In genomic region chrX:45801554-45801953, GRCh38 we compare ENCODE assay signal across 8 cellular contexts.
DNase-seq lines count a peak whose midpoint lies in the region; ATAC-seq and TF ChIP-seq lines count a peak whose summit lies in the region.

No MANE protein-coding gene starts in this region.

- CTCF ChIA-PET in CD8-positive, alpha-beta memory T cell (lab: Charles Lee), result interaction anchor here (0.6 to 3.1 kb wide), 16 partner anchors 8 to 1558 kb away, joined by 3 to 28 read pairs (median 3); no protein-coding TSS in a partner anchor

- no peak overlapping the region for H3K4me3 ChIP-seq in CD8-positive, alpha-beta memory T cell (ENCODE audit: low read length)
- H3K4me3 ChIP-seq in prostate gland, result no peak overlapping the region
- no peak overlapping the region for H3K4me3 ChIP-seq in aorta (ENCODE audit: low read length in 2 of 2)

- DNase-seq in CD8-positive, alpha-beta memory T cell, result peak in 2 of 5 donors; percentile 20 to 28
- peak; percentile 46 for DNase-seq in NCI-H748 treated with DMSO at 0.1 percent for 48 hours (lab: John Stamatoyannopoulos, UW)
- DNase-seq in chondrocyte (ENCODE audit: low spot score), result no peak
- DNase-seq in prostate gland (ENCODE audit: low spot score), result no peak
- DNase-seq in middle frontal gyrus (ENCODE audit: extremely low spot score, low spot score), result no peak
- DNase-seq in aorta, result no peak

- peaks cover 16 to 79% (median 69%) of the 10 kb centered on the region in 3 donors for H3K4me1 Mint-ChIP-seq in CD8-positive, alpha-beta memory T cell
- H3K4me1 Mint-ChIP-seq in chondrocyte (ENCODE audit: low read depth), result peaks cover 79% of the 10 kb centered on the region

- H3K4me1 ChIP-seq in CD8-positive, alpha-beta memory T cell (ENCODE audit: insufficient read depth, low read length), result peaks cover 4% of the 10 kb centered on the region
- H3K4me1 ChIP-seq in prostate gland (replicated peaks) (no peaks in the 10 kb centered on the region), aorta (ENCODE audit: control insufficient read depth in 1 of 2, insufficient read depth in 2 of 2, low read length in 2 of 2) (peaks cover 0 to 2% of the 10 kb centered on the region in 2 donors)

- H3K9me3 ChIP-seq in CD8-positive, alpha-beta memory T cell (ENCODE audit: low read length), result no peaks in the 10 kb centered on the region
- H3K9me3 ChIP-seq in prostate gland (no peaks in the 10 kb centered on the region), aorta (ENCODE audit: control insufficient read depth, low read length) (no peaks in the 10 kb centered on the region)

- peak overlapping the region in 6 of 7 donors; percentile 50 to 71 (median 63) for H3K4me3 Mint-ChIP-seq in CD8-positive, alpha-beta memory T cell
- H3K4me3 Mint-ChIP-seq in chondrocyte (ENCODE audit: unreplicated experiment), result no peak overlapping the region

- no peaks in the 10 kb centered on the region for H3K36me3 ChIP-seq in CD8-positive, alpha-beta memory T cell (ENCODE audit: insufficient read depth, low read length)
- H3K36me3 ChIP-seq in prostate gland (no peaks in the 10 kb centered on the region), aorta (ENCODE audit: control insufficient read depth in 1 of 2, insufficient read depth in 2 of 2, low read length in 1 of 2) (no peaks in the 10 kb centered on the region)

- POLR2A ChIA-PET in CD8-positive, alpha-beta memory T cell (lab: Charles Lee), result interaction anchor here (0.7 to 0.9 kb wide), 2 partner anchors 50 to 240 kb away, joined by 3 to 4 read pairs; no protein-coding TSS in a partner anchor

- TF ChIP-seq POLR2A in prostate gland (IDR thresholded peaks at IDR 0.05), result no peak

- TF ChIP-seq CTCF in chondrocyte (IDR thresholded peaks at IDR 0.05) (peak; percentile 79), prostate gland (IDR thresholded peaks at IDR 0.05) (peak in 3 of 4 experiments; percentile 19 to 38 (median 37))

- WGBS in prostate gland, result 54% methylated on average over 6 of the region's 6 CpGs
- 40 to 53% methylated on average over 6 of the region's 6 CpGs for WGBS in aorta, 2 donors

- intact Hi-C loops in prostate gland (cut with DNase I), result no loop called here
- intact Hi-C loops in aorta (cut with DNase I), result no loop called here

- ATAC-seq in GM19467 (IDR thresholded peaks at IDR 0.05; ENCODE audit: unreplicated experiment), result peak; percentile 51
- no peak for ATAC-seq in HG02852 (IDR thresholded peaks at IDR 0.05; ENCODE audit: unreplicated experiment)
- no peak for ATAC-seq in aorta (ENCODE audit: low FRiP score)

- H3K27ac Mint-ChIP-seq in CD8-positive, alpha-beta memory T cell, result peak overlapping the region in 5 of 8 donors; percentile 50 to 83 (median 72)
- peak overlapping the region; percentile 79 for H3K27ac Mint-ChIP-seq in chondrocyte (ENCODE audit: unreplicated experiment)

- peaks cover 0 to 5% of the 10 kb centered on the region in 2 donors for H3K27me3 Mint-ChIP-seq in CD8-positive, alpha-beta memory T cell
- H3K27me3 Mint-ChIP-seq in chondrocyte (ENCODE audit: low read depth), result no peaks in the 10 kb centered on the region

- H3K27ac ChIP-seq in CD8-positive, alpha-beta memory T cell (ENCODE audit: low read depth, low read length), result peak overlapping the region; percentile 24
- no peak overlapping the region for H3K27ac ChIP-seq in prostate gland
- no peak overlapping the region for H3K27ac ChIP-seq in aorta (ENCODE audit: low read depth in 1 of 2, low read length in 2 of 2)

- no peaks in the 10 kb centered on the region for H3K9me3 Mint-ChIP-seq in CD8-positive, alpha-beta memory T cell
- H3K9me3 Mint-ChIP-seq in chondrocyte (ENCODE audit: low read depth), result peaks cover 3% of the 10 kb centered on the region

- no peaks in the 10 kb centered on the region for H3K36me3 Mint-ChIP-seq in CD8-positive, alpha-beta memory T cell
- no peaks in the 10 kb centered on the region for H3K36me3 Mint-ChIP-seq in chondrocyte (ENCODE audit: low read depth)

- no peaks in the 10 kb centered on the region for H3K27me3 ChIP-seq in CD8-positive, alpha-beta memory T cell (ENCODE audit: insufficient read depth, low read length, poor library complexity, severe bottlenecking)
- H3K27me3 ChIP-seq in prostate gland (replicated peaks; ENCODE audit: insufficient read depth) (no peaks in the 10 kb centered on the region), aorta (ENCODE audit: control insufficient read depth in 1 of 2, insufficient read depth in 2 of 2, low read length in 1 of 2) (no peaks in the 10 kb centered on the region)
